ENCODE assay signal across 28 cellular contexts in the genomic region with DNA sequence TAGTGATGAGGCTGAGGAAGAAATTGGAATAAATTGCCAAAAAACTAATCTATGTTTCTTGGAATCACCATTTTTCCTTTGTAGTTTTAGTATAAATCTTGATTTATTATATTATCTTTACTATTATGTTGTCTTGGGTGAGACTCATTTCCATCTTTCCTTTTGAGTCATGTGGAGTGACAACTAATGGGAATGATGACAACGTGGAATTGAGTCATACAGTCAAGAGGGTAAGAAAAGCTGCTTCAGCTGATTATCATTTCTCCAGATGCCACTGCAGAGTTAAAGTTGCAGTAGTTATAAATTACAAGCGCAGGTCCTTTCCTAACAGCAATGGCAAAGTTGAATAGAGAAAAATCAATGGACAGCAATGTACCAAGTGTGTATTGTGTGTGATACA. TPM values are rescaled to one million over a fixed set of nuclear protein-coding genes. Genes with fewer than 3 reads are reported as not detected.
DNase-seq lines count a peak whose midpoint lies in the region; ATAC-seq, FAIRE-seq and TF ChIP-seq lines count a peak whose summit lies in the region.
"Had no signal": no experiment of that assay in that cellular context is flagged by ENCODE, and none has a peak within 500 bp of the region (broad histone marks: within the 10 kb centered on the region; RNA-seq: fewer than 3 reads in every experiment).

No MANE protein-coding gene starts in this region.

- in situ Hi-C loops in GM12878 (cut with MboI), result loop anchor here (10.0 kb wide), 1 partner anchor 450 kb away; no protein-coding TSS in a partner anchor

- ATAC-seq in GM12878, result no peak
- no peak for ATAC-seq in GM21367 (IDR thresholded peaks at IDR 0.05; ENCODE audit: unreplicated experiment)
- no peak for ATAC-seq in activated T-helper 17 cell treated with anti-CD3 and anti-CD28 coated beads, Interleukin-2, amount 50 U/mL, for 72 hours (replicated peaks)
- ATAC-seq: gastrocnemius medialis; Panc1; stimulated activated memory B cell treated with anti-CD40 and anti-IgM and Interleukin-4, amounts not matched to agents 10 μg/mL and 1 μg/mL and 100 μg/mL, for 72 hours had no signal

- TF ChIP-seq EP300 in GM12878 (IDR thresholded peaks at IDR 0.05; ENCODE audit: borderline replicate concordance in 1 of 2, control insufficient read depth in 1 of 2, low read depth in 2 of 2, low read length in 2 of 2), result no peak

- 9% methylated on average over 2 of the region's 2 CpGs for WGBS in GM12878 (ENCODE audit: insufficient coverage, insufficient replicate concordance, low lambda C conversion rate, missing lambda C conversion rate)

- H3K9me3 Mint-ChIP-seq in activated T-helper 17 cell treated with anti-CD3 and anti-CD28 coated beads, Interleukin-2, amount 50 U/mL, for 72 hours, result no peaks in the 10 kb centered on the region
- H3K9me3 Mint-ChIP-seq: activated naive CD4-positive, alpha-beta T cell treated with anti-CD3 and anti-CD28 coated beads, Interleukin-2, amount 10 ng/mL, durations not matched to agents 7 days and 5 days; nephron; stimulated activated memory B cell treated with anti-CD40 and anti-IgM and Interleukin-4, amounts not matched to agents 10 μg/mL and 1 μg/mL and 100 μg/mL, for 72 hours had no signal

- no peaks in the 10 kb centered on the region for H3K79me2 ChIP-seq in GM12878 (ENCODE audit: control insufficient read depth, insufficient read depth, low read length)
- H3K79me2 ChIP-seq: hepatocyte had no signal

- H3K4me1 ChIP-seq in GM12878 (ENCODE audit: control insufficient read depth, insufficient read depth, low read length), result no peaks in the 10 kb centered on the region
- H3K4me1 ChIP-seq in effector memory CD4-positive, alpha-beta T cell (ENCODE audit: control insufficient read depth, insufficient read depth, low read length, poor library complexity, severe bottlenecking), result no peaks in the 10 kb centered on the region
- H3K4me1 ChIP-seq: BE2C, gastrocnemius medialis, spleen, testis had no signal

- no peak overlapping the region for H3K27ac Mint-ChIP-seq in activated T-helper 17 cell treated with anti-CD3 and anti-CD28 coated beads, Interleukin-2, amount 50 U/mL, for 72 hours
- H3K27ac Mint-ChIP-seq: activated naive CD4-positive, alpha-beta T cell treated with anti-CD3 and anti-CD28 coated beads, Interleukin-2, amount 10 ng/mL, durations not matched to agents 7 days and 5 days; nephron; stimulated activated memory B cell treated with anti-CD40 and anti-IgM and Interleukin-4, amounts not matched to agents 10 μg/mL and 1 μg/mL and 100 μg/mL, for 72 hours had no signal

- H3K4me3 ChIP-seq in GM12878 (no peak overlapping the region), fibroblast of pulmonary artery (replicated peaks; ENCODE audit: low read depth, low read length) (no peak overlapping the region)
- H3K4me3 ChIP-seq in effector memory CD4-positive, alpha-beta T cell (ENCODE audit: insufficient read depth, low read depth, low read length, poor library complexity, severe bottlenecking), result no peak overlapping the region
- H3K4me3 ChIP-seq: gastrocnemius medialis, hepatocyte, spleen, testis had no signal

- no peak overlapping the region for H3K9ac ChIP-seq in GM12878 (ENCODE audit: control insufficient read depth, insufficient read depth, low read length)

- no TSS peak for BruUV-seq in GM12878 (replicated peaks; lab: Mats Ljungman, UMichigan)

- intact Hi-C loops in GM12878 (cut with micrococcal nuclease; ENCODE audit: unreplicated experiment), result no loop called here

- H3K9me3 ChIP-seq in GM12878 (replicated peaks; ENCODE audit: control insufficient read depth, insufficient read depth, low read length), result no peaks in the 10 kb centered on the region
- no peaks in the 10 kb centered on the region for H3K9me3 ChIP-seq in effector memory CD4-positive, alpha-beta T cell (ENCODE audit: control insufficient read depth, low read length)
- H3K9me3 ChIP-seq: BE2C, gastrocnemius medialis, testis had no signal

- H3K36me3 ChIP-seq in GM12878 (ENCODE audit: control insufficient read depth in 2 of 2, insufficient read depth in 2 of 2, low read length in 1 of 2), result no peaks in the 10 kb centered on the region
- H3K36me3 ChIP-seq in effector memory CD4-positive, alpha-beta T cell (ENCODE audit: control insufficient read depth, insufficient read depth, low read length), result no peaks in the 10 kb centered on the region
- H3K36me3 ChIP-seq: BE2C, gastrocnemius medialis, spleen had no signal

- peaks cover 4% of the 10 kb centered on the region for H3K27me3 Mint-ChIP-seq in activated T-helper 17 cell treated with anti-CD3 and anti-CD28 coated beads, Interleukin-2, amount 50 U/mL, for 72 hours
- H3K27me3 Mint-ChIP-seq: activated naive CD4-positive, alpha-beta T cell treated with anti-CD3 and anti-CD28 coated beads, Interleukin-2, amount 10 ng/mL, durations not matched to agents 7 days and 5 days; stimulated activated memory B cell treated with anti-CD40 and anti-IgM and Interleukin-4, amounts not matched to agents 10 μg/mL and 1 μg/mL and 100 μg/mL, for 72 hours had no signal

- peak; percentile 45 for DNase-seq in A172 (ENCODE audit: low spot score)
- peak; percentile 3 for DNase-seq in HCEC 1CT
- no peak for DNase-seq in GM12878 (ENCODE audit: low read depth, low spot score)
- DNase-seq in fibroblast of pulmonary artery (ENCODE audit: low read depth), result peak; percentile 21
- no peak for DNase-seq in HT-29 (ENCODE audit: low spot score)
- DNase-seq in effector memory CD4-positive, alpha-beta T cell, result no peak
- DNase-seq: activated naive CD4-positive, alpha-beta T cell treated with anti-CD3 and anti-CD28 coated beads, Interleukin-2, amount 10 ng/mL, durations not matched to agents 7 days and 5 days; activated T-cell treated with anti-CD3 and anti-CD28 coated beads, Interleukin-2, amount 50 U/mL, for 48 hours; BE2C; central memory CD4-positive, alpha-beta T cell; DMS53; gastrocnemius medialis; KBM-7; NCI-H1436 treated with DMSO at 0.1 percent for 48 hours; NCI-H524; retina; spleen; stimulated activated CD4-positive, alpha-beta T cell treated with anti-CD3 and anti-CD28 coated beads, Interleukin-2, amount 100 ng/mL, for 48 hours; testis had no signal

- no peak for FAIRE-seq in GM12878 (lab: Jason Lieb, UNC)
- FAIRE-seq: A204.1, urothelium cell line had no signal

- H3K4me1 Mint-ChIP-seq in activated T-helper 17 cell treated with anti-CD3 and anti-CD28 coated beads, Interleukin-2, amount 50 U/mL, for 72 hours, result no peaks in the 10 kb centered on the region
- H3K4me1 Mint-ChIP-seq: activated naive CD4-positive, alpha-beta T cell treated with anti-CD3 and anti-CD28 coated beads, Interleukin-2, amount 10 ng/mL, durations not matched to agents 7 days and 5 days; nephron; stimulated activated memory B cell treated with anti-CD40 and anti-IgM and Interleukin-4, amounts not matched to agents 10 μg/mL and 1 μg/mL and 100 μg/mL, for 72 hours had no signal

- CTCF ChIA-PET in GM12878 (lab: Yijun Ruan, JAX), result interaction anchor here (1.1 kb wide), 1 partner anchor 942 kb away, joined by 3 read pairs; no protein-coding TSS in a partner anchor

- H3K27me3 ChIP-seq in GM12878 (replicated peaks in 1 of 2; ENCODE audit: control insufficient read depth in 2 of 2, insufficient read depth in 2 of 2, low read length in 1 of 2), result no peaks in the 10 kb centered on the region
- no peaks in the 10 kb centered on the region for H3K27me3 ChIP-seq in effector memory CD4-positive, alpha-beta T cell (replicated peaks; ENCODE audit: control insufficient read depth, insufficient read depth, low read length, poor library complexity, severe bottlenecking)
- H3K27me3 ChIP-seq: BE2C, gastrocnemius medialis, hepatocyte, spleen, testis had no signal

- no peak for TF ChIP-seq CTCF in GM12878 (IDR thresholded peaks at IDR 0.05 in 2 of 3, conservative IDR thresholded peaks at IDR 0.05 in 1 of 3; ENCODE audit: control insufficient read depth in 2 of 3, extremely low read depth in 1 of 3, insufficient read depth in 1 of 3, low read depth in 3 of 3, low read length in 3 of 3)
- TF ChIP-seq CTCF in fibroblast of pulmonary artery (IDR thresholded peaks at IDR 0.05; ENCODE audit: low read length, missing control alignments), result no peak

- no peak overlapping the region for H3K4me2 ChIP-seq in GM12878 (ENCODE audit: control insufficient read depth, insufficient read depth)
- H3K4me2 ChIP-seq: hepatocyte had no signal

- no peak overlapping the region for H3K4me3 Mint-ChIP-seq in activated T-helper 17 cell treated with anti-CD3 and anti-CD28 coated beads, Interleukin-2, amount 50 U/mL, for 72 hours
- H3K4me3 Mint-ChIP-seq: activated naive CD4-positive, alpha-beta T cell treated with anti-CD3 and anti-CD28 coated beads, Interleukin-2, amount 10 ng/mL, durations not matched to agents 7 days and 5 days; nephron; stimulated activated memory B cell treated with anti-CD40 and anti-IgM and Interleukin-4, amounts not matched to agents 10 μg/mL and 1 μg/mL and 100 μg/mL, for 72 hours had no signal

- no peak overlapping the region for H3K27ac ChIP-seq in GM12878 (ENCODE audit: control insufficient read depth, insufficient read depth)
- no peak overlapping the region for H3K27ac ChIP-seq in effector memory CD4-positive, alpha-beta T cell (ENCODE audit: insufficient read depth, low read length, poor library complexity, severe bottlenecking)
- H3K27ac ChIP-seq: gastrocnemius medialis, hepatocyte, spleen, testis had no signal

- SMC1A ChIA-PET in GM12878 (lab: Charles Lee; ENCODE audit: uncharacterized antibody, unreplicated experiment), result no interaction called here

- no peaks in the 10 kb centered on the region for H3K36me3 Mint-ChIP-seq in activated T-helper 17 cell treated with anti-CD3 and anti-CD28 coated beads, Interleukin-2, amount 50 U/mL, for 72 hours (ENCODE audit: low read depth)
- H3K36me3 Mint-ChIP-seq: activated naive CD4-positive, alpha-beta T cell treated with anti-CD3 and anti-CD28 coated beads, Interleukin-2, amount 10 ng/mL, durations not matched to agents 7 days and 5 days; stimulated activated memory B cell treated with anti-CD40 and anti-IgM and Interleukin-4, amounts not matched to agents 10 μg/mL and 1 μg/mL and 100 μg/mL, for 72 hours had no signal

- TF ChIP-seq POLR2A in GM12878 (IDR thresholded peaks at IDR 0.05; ENCODE audit: low read depth, low read length), result no peak

- H4K20me1 ChIP-seq in GM12878 (ENCODE audit: control insufficient read depth, insufficient read depth), result no peaks in the 10 kb centered on the region

- POLR2A ChIA-PET in GM12878 (lab: Charles Lee), result no interaction called here

- RAD21 ChIA-PET in GM12878 (lab: Charles Lee; ENCODE audit: unreplicated experiment), result no interaction called here

- H2AFZ ChIP-seq in GM12878 (ENCODE audit: control insufficient read depth, low read depth, low read length), result no peak overlapping the region
- H2AFZ ChIP-seq: hepatocyte had no signal

- no peak for TF ChIP-seq RAD21 in GM12878 (IDR thresholded peaks at IDR 0.05; ENCODE audit: insufficient read depth, low read depth, low read length)

RNA-seq across cellular contexts. Expression of gene HHIP, which starts 30.8 kb away (rescaled TPM):
- total RNA-seq in A172 (2014; rRNA removed; shearing (Covaris generic)), result 0.19 and 0.47 TPM in 2 replicates
- total RNA-seq in GM12878 (2013; cell fraction: nucleolus; rRNA removed), result 4.0 and 5.4 TPM in 2 replicates
- total RNA-seq in GM12878 (2014; rRNA removed), result 0.06 and 0.11 TPM in 2 replicates
- total RNA-seq in GM12878 (2014; rRNA removed; fragmentation: Illumina TruSeq; extraction: Trizol), result not detected in 2 replicates
- 0.11 and 0.38 TPM in 2 replicates for total RNA-seq in GM12878 (2021)
- not detected for polyA plus RNA-seq in GM12878 (2011; ENCODE audit: low read depth)
- polyA plus RNA-seq in GM12878 (2011; rRNA removed), result 0.35 and 0.63 TPM in 2 replicates
- polyA plus RNA-seq in GM12878 (2011; cell fraction: cytosol; rRNA removed), result 0.27 and 0.48 TPM in 2 replicates
- polyA plus RNA-seq in GM12878 (2011; cell fraction: nucleus; rRNA removed), result 0.54 and 0.88 TPM in 2 replicates
- not detected in 2 replicates for polyA plus RNA-seq in GM12878 (2012)
- 0.24 and 2.9 TPM in 2 replicates for polyA plus RNA-seq in GM12878 (2014; fragmentation: Illumina TruSeq; extraction: Trizol)
- polyA plus RNA-seq in GM12878 (2014; fragmentation: Nextera tagmentation; extraction: Ambion mirVana), result under 1 TPM; 0.13 to 0.16 TPM
- polyA plus RNA-seq in GM12878 (2014; rRNA removed), result 0.33 TPM in 1 of 2 replicates, not detected in the other
- polyA plus RNA-seq in GM12878 (2016; fragmentation: Nextera tagmentation; extraction: Ambion mirVana), result under 1 TPM; 0.13 to 0.56 TPM
- 0.37 and 0.52 TPM in 2 replicates for polyA minus RNA-seq in GM12878 (2011; rRNA and poly(A)+ RNA removed)
- not detected in 2 replicates for polyA minus RNA-seq in GM12878 (2011; cell fraction: cytosol; rRNA and poly(A)+ RNA removed)
- polyA minus RNA-seq in GM12878 (2011; cell fraction: nucleus; rRNA and poly(A)+ RNA removed), result 0.97 and 2.4 TPM in 2 replicates
- total RNA-seq in HT-29 (2014; rRNA removed; shearing (Covaris generic)), result not detected in 2 replicates
- total RNA-seq in activated T-helper 17 cell treated with anti-CD3 and anti-CD28 coated beads, Interleukin-2, amount 50 U/mL, for 72 hours, result not detected
- total RNA-seq: spleen; T-helper 1 cell treated with Interleukin-12 subunit alpha and Interleukin-12 subunit beta and Interleukin-4 antibody, amounts not matched to agents 30 ng/mL and 1 ng/mL, for 36 hours had no signal
- polyA plus RNA-seq: spleen had no signal

Comparison
In these comparisons a context has a peak if more than half of its experiments do, and no peak if none do; other contexts are left out.
1. DNase-seq: peak in A172 (single experiment), HCEC 1CT (single experiment) and fibroblast of pulmonary artery (single experiment); none in GM12878 (single experiment), HT-29 (single experiment) and effector memory CD4-positive, alpha-beta T cell (0 of 3).